11 cellular contexts compared by ENCODE assay signal in the genomic region with DNA sequence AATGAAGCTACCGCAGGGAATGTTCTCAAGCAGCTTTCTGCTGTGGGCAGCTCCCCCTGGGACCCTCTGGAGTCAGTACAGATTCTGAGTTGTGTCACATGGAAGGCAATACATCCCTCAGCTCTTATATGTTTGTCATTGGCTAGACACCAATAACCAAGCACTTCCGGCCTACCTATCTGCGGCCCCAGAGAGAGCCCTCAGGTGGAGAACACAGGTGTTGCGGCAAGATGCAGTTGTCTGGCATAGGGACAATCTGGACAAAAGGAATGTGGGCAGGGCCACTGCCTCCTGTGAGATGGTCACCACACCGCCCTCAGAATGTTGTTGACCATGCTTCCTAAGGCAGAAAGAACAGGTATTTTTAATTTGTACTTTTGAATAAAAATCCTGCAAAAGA.
A peak's percentile ranks its signal among the peaks of the same experiment; 100 is the strongest.
DNase-seq lines count a peak whose midpoint lies in the region; ATAC-seq and TF ChIP-seq lines count a peak whose summit lies in the region.
"Had no signal": no experiment of that assay in that cellular context is flagged by ENCODE, and none has a peak within 500 bp of the region (broad histone marks: within the 10 kb centered on the region; RNA-seq: fewer than 3 reads in every experiment).

No MANE protein-coding gene starts in this region.

- no peaks in the 10 kb centered on the region for H4K20me1 ChIP-seq in SK-N-SH (ENCODE audit: insufficient read depth)
- H4K20me1 ChIP-seq: BLaER1 treated with 17β-estradiol and CSF1 and Interleukin-3, amounts not matched to agents 10 nM and 100 nM had no signal

- TF ChIP-seq CTCF in SK-N-SH (IDR thresholded peaks at IDR 0.05) = no peak; the same call in 1 of the 2 replicates
- TF ChIP-seq CTCF in VCaP (conservative IDR thresholded peaks at IDR 0.05) = peak; percentile 52
- TF ChIP-seq CTCF in retinal pigment epithelial cell (conservative IDR thresholded peaks at IDR 0.05; ENCODE audit: low read depth, low read length) = peak; percentile 24

- H3K9ac ChIP-seq in SK-N-SH = no peak overlapping the region
- H3K9ac ChIP-seq: BLaER1 treated with 17β-estradiol and CSF1 and Interleukin-3, amounts not matched to agents 10 nM and 100 nM had no signal

- no peaks in the 10 kb centered on the region for H3K9me3 ChIP-seq in SK-N-SH
- H3K9me3 ChIP-seq: HAP-1, lower lobe of right lung had no signal

- peak; percentile 17 for DNase-seq in SK-N-SH
- DNase-seq in retinal pigment epithelial cell (ENCODE audit: low read depth) = no peak
- DNase-seq in AML-193 (lab: John Stamatoyannopoulos, UW) = no peak
- DNase-seq: lower lobe of right lung had no signal

- H3F3A ChIP-seq in SK-N-SH (replicated peaks; ENCODE audit: insufficient read depth) = no peaks in the 10 kb centered on the region

- ATAC-seq in SK-N-SH treated with all-trans-retinoic acid at 6 μM for 48 hours = no peak
- ATAC-seq in HG03432 (IDR thresholded peaks at IDR 0.05; ENCODE audit: unreplicated experiment) = peak; percentile 37
- ATAC-seq in GM19452 (IDR thresholded peaks at IDR 0.05; ENCODE audit: unreplicated experiment) = no peak
- ATAC-seq in GM21526 (IDR thresholded peaks at IDR 0.05; ENCODE audit: low FRiP score, unreplicated experiment) = no peak

- H3K27me3 ChIP-seq in SK-N-SH (ENCODE audit: insufficient read depth) = peaks cover 5% of the 10 kb centered on the region; the same call in 1 of the 2 replicates

- no peak overlapping the region for H2AFZ ChIP-seq in SK-N-SH (ENCODE audit: low read depth)

- CTCF ChIA-PET in SK-N-SH (lab: Yijun Ruan, JAX) = interaction anchor here (1.1 kb wide), 1 partner anchor 9 kb away, joined by 3 read pairs; no protein-coding TSS in a partner anchor

- H3K79me2 ChIP-seq in SK-N-SH (ENCODE audit: insufficient read depth) = no peaks in the 10 kb centered on the region

- H3K4me1 ChIP-seq in SK-N-SH (ENCODE audit: control insufficient read depth in 1 of 2, insufficient read depth in 2 of 2, low read depth in 1 of 2, low read length in 1 of 2) = no peaks in the 10 kb centered on the region
- H3K4me1 ChIP-seq: lower lobe of right lung had no signal

- 25% methylated on average over 2 of the region's 5 CpGs for WGBS in SK-N-SH (ENCODE audit: low lambda C conversion rate)

- no peak overlapping the region for H3K4me3 ChIP-seq in SK-N-SH (ENCODE audit: low read depth in 2 of 2, low read length in 1 of 2)
- no peak overlapping the region for H3K4me3 ChIP-seq in retinal pigment epithelial cell (ENCODE audit: low read length)
- H3K4me3 ChIP-seq: BLaER1 treated with 17β-estradiol and CSF1 and Interleukin-3, amounts not matched to agents 10 nM and 100 nM; HAP-1; lower lobe of right lung had no signal

- H3K27ac ChIP-seq in SK-N-SH (ENCODE audit: low read depth in 2 of 2, low read length in 1 of 2) = no peak overlapping the region
- H3K27ac ChIP-seq in VCaP = no peak overlapping the region
- H3K27ac ChIP-seq: BLaER1 treated with 17β-estradiol and CSF1 and Interleukin-3, amounts not matched to agents 10 nM and 100 nM; lower lobe of right lung had no signal

- no peaks in the 10 kb centered on the region for H3K9me2 ChIP-seq in SK-N-SH

- POLR2A ChIA-PET in SK-N-SH (lab: Yijun Ruan, JAX) = no interaction called here

- H3K36me3 ChIP-seq in SK-N-SH (replicated peaks in 1 of 2; ENCODE audit: control insufficient read depth in 1 of 2, insufficient read depth in 2 of 2, low read length in 1 of 2) = no peaks in the 10 kb centered on the region
- H3K36me3 ChIP-seq: BLaER1 treated with 17β-estradiol and CSF1 and Interleukin-3, amounts not matched to agents 10 nM and 100 nM; HAP-1; lower lobe of right lung had no signal

- no peak overlapping the region for H3K4me2 ChIP-seq in SK-N-SH
- H3K4me2 ChIP-seq: BLaER1 treated with 17β-estradiol and CSF1 and Interleukin-3, amounts not matched to agents 10 nM and 100 nM had no signal

- no peak for TF ChIP-seq EP300 in SK-N-SH (IDR thresholded peaks at IDR 0.05; ENCODE audit: borderline replicate concordance in 1 of 2, low read depth in 1 of 2, low read length in 1 of 2)

- TF ChIP-seq RAD21 in SK-N-SH (IDR thresholded peaks at IDR 0.05; ENCODE audit: low read length) = no peak

TF ChIP-seq in SK-N-SH, 30 proteins besides CTCF, POLR2A, EP300 and RAD21:
- TF ChIP-seq POLR2AphosphoS5 (IDR thresholded peaks at IDR 0.05; ENCODE audit: low read depth, low read length) (no peak), SMC3 (IDR thresholded peaks at IDR 0.05; ENCODE audit: low read depth, low read length) (0 out of 2 replicates have a peak, but pooled peaks have one; percentile 6)
- TF ChIP-seq, protein P1, sequence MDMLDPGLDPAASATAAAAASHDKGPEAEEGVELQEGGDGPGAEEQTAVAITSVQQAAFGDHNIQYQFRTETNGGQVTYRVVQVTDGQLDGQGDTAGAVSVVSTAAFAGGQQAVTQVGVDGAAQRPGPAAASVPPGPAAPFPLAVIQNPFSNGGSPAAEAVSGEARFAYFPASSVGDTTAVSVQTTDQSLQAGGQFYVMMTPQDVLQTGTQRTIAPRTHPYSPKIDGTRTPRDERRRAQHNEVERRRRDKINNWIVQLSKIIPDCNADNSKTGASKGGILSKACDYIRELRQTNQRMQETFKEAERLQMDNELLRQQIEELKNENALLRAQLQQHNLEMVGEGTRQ (IDR thresholded peaks at IDR 0.05; ENCODE audit: borderline replicate concordance, low read depth, low read length) = no peak

TF ChIP-seq in SK-N-SH treated with all-trans-retinoic acid at 6 μM for 48 hours, 23 proteins besides CTCF, POLR2A, EP300 and RAD21 (continues in another document):
- TF ChIP-seq PPARA (CRISPR knock-in tag; IDR thresholded peaks at IDR 0.05; ENCODE audit: borderline replicate concordance) (no peak), RARB (CRISPR knock-in tag; IDR thresholded peaks at IDR 0.05) (no peak), SNAI2 (CRISPR knock-in tag; IDR thresholded peaks at IDR 0.05) (no peak), ZNF565 (CRISPR knock-in tag; conservative IDR thresholded peaks at IDR 0.05; ENCODE audit: low read depth) (no peak), ZNF8 (CRISPR knock-in tag; IDR thresholded peaks at IDR 0.05) (no peak), TCF4 (CRISPR knock-in tag; IDR thresholded peaks at IDR 0.05; ENCODE audit: borderline replicate concordance) (no peak), GLIS3 (CRISPR knock-in tag; IDR thresholded peaks at IDR 0.05) (no peak), BACH2 (CRISPR knock-in tag; IDR thresholded peaks at IDR 0.05; ENCODE audit: borderline replicate concordance) (no peak), CSDC2 (CRISPR knock-in tag; IDR thresholded peaks at IDR 0.05) (no peak), TOX (CRISPR knock-in tag; IDR thresholded peaks at IDR 0.05; ENCODE audit: borderline replicate concordance) (no peak), ISL1 (CRISPR knock-in tag; IDR thresholded peaks at IDR 0.05) (no peak)
- TF ChIP-seq, protein P2, sequence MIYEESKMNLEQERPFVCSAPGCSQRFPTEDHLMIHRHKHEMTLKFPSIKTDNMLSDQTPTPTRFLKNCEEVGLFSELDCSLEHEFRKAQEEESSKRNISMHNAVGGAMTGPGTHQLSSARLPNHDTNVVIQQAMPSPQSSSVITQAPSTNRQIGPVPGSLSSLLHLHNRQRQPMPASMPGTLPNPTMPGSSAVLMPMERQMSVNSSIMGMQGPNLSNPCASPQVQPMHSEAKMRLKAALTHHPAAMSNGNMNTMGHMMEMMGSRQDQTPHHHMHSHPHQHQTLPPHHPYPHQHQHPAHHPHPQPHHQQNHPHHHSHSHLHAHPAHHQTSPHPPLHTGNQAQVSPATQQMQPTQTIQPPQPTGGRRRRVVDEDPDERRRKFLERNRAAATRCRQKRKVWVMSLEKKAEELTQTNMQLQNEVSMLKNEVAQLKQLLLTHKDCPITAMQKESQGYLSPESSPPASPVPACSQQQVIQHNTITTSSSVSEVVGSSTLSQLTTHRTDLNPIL (CRISPR knock-in tag; IDR thresholded peaks at IDR 0.05; ENCODE audit: low read depth) = no peak
- TF ChIP-seq, protein P3, sequence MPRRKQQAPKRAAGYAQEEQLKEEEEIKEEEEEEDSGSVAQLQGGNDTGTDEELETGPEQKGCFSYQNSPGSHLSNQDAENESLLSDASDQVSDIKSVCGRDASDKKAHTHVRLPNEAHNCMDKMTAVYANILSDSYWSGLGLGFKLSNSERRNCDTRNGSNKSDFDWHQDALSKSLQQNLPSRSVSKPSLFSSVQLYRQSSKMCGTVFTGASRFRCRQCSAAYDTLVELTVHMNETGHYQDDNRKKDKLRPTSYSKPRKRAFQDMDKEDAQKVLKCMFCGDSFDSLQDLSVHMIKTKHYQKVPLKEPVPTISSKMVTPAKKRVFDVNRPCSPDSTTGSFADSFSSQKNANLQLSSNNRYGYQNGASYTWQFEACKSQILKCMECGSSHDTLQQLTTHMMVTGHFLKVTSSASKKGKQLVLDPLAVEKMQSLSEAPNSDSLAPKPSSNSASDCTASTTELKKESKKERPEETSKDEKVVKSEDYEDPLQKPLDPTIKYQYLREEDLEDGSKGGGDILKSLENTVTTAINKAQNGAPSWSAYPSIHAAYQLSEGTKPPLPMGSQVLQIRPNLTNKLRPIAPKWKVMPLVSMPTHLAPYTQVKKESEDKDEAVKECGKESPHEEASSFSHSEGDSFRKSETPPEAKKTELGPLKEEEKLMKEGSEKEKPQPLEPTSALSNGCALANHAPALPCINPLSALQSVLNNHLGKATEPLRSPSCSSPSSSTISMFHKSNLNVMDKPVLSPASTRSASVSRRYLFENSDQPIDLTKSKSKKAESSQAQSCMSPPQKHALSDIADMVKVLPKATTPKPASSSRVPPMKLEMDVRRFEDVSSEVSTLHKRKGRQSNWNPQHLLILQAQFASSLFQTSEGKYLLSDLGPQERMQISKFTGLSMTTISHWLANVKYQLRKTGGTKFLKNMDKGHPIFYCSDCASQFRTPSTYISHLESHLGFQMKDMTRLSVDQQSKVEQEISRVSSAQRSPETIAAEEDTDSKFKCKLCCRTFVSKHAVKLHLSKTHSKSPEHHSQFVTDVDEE (CRISPR knock-in tag; IDR thresholded peaks at IDR 0.05) = no peak
- TF ChIP-seq, protein P4, sequence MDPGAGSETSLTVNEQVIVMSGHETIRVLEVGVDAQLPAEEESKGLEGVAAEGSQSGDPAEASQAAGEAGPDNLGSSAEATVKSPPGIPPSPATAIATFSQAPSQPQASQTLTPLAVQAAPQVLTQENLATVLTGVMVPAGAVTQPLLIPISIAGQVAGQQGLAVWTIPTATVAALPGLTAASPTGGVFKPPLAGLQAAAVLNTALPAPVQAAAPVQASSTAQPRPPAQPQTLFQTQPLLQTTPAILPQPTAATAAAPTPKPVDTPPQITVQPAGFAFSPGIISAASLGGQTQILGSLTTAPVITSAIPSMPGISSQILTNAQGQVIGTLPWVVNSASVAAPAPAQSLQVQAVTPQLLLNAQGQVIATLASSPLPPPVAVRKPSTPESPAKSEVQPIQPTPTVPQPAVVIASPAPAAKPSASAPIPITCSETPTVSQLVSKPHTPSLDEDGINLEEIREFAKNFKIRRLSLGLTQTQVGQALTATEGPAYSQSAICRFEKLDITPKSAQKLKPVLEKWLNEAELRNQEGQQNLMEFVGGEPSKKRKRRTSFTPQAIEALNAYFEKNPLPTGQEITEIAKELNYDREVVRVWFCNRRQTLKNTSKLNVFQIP (CRISPR knock-in tag; IDR thresholded peaks at IDR 0.05; ENCODE audit: borderline replicate concordance, low read depth) = no peak
